ENCODE assay signal across 29 cellular contexts in genomic region chr6:13030421-13030820, GRCh38.
"Had no signal": no experiment of that assay in that cellular context is flagged by ENCODE, and none has a peak within 500 bp of the region (broad histone marks: within the 10 kb centered on the region; RNA-seq: fewer than 3 reads in every experiment).

No MANE protein-coding gene starts in this region.

- FAIRE-seq: astrocyte, colon, frontal cortex had no signal

- H3K27me3 ChIP-seq: esophagus muscularis mucosa had no signal

- H3K36me3 ChIP-seq: esophagus muscularis mucosa, WERI-Rb-1 had no signal

- H3K9me3 ChIP-seq: esophagus muscularis mucosa had no signal

- ATAC-seq: activated CD4-positive, CD25-positive, alpha-beta regulatory T cell treated with anti-CD3 and anti-CD28 coated beads, Interleukin-2, amount 50 U/mL, for 24 hours; activated CD8-positive, alpha-beta T cell treated with anti-CD3 and anti-CD28 coated beads, Interleukin-2, amount 10 ng/mL, durations not matched to agents 7 days and 5 days; activated naive CD4-positive, alpha-beta T cell treated with anti-CD3 and anti-CD28 coated beads, Interleukin-2, amount 50 U/mL, for 72 hours; activated T-cell treated with anti-CD3 and anti-CD28 coated beads, Interleukin-2, amount 50 U/mL, for 72 hours; effector memory CD8-positive, alpha-beta T cell; T-helper 17 cell had no signal

- H3K4me3 ChIP-seq: esophagus muscularis mucosa had no signal

- DNase-seq: activated B cell treated with CpG ODN at 0.5 μM for 24 hours; activated CD4-positive, alpha-beta memory T cell treated with anti-CD3 and anti-CD28 coated beads for 36 hours; activated CD4-positive, alpha-beta T cell treated with anti-CD3 and anti-CD28 coated beads for 48 hours; activated CD8-positive, alpha-beta memory T cell treated with anti-CD3 and anti-CD28 coated beads, Interleukin-2, amount 50 U/mL, for 48 hours; activated CD8-positive, alpha-beta T cell treated with anti-CD3 and anti-CD28 coated beads, Interleukin-2, amount 10 ng/mL, durations not matched to agents 7 days and 5 days; activated gamma-delta T cell; activated naive CD4-positive, alpha-beta T cell; activated naive CD4-positive, alpha-beta T cell treated with anti-CD3 and anti-CD28 coated beads, Interleukin-2, amount 10 ng/mL, durations not matched to agents 7 days and 5 days; activated naive CD8-positive, alpha-beta T cell treated with anti-CD3 and anti-CD28 coated beads, Interleukin-2, amount 10 ng/mL, durations not matched to agents 7 days and 5 days; activated T-cell treated with anti-CD3 and anti-CD28 coated beads for 4 hours; activated T-cell treated with anti-CD3 and anti-CD28 coated beads, Interleukin-2, amount 50 U/mL, for 24 hours; activated T-cell treated with anti-CD3 and anti-CD28 coated beads, Interleukin-2, amount 50 U/mL, for 72 hours; caudate nucleus; cortex of kidney; dermis blood vessel endothelial cell; effector CD4-positive, alpha-beta T cell; effector memory CD8-positive, alpha-beta T cell; erythroblast; head of caudate nucleus; hippocampal formation; T-helper 17 cell; T1000; WERI-Rb-1 had no signal

- H3K27ac ChIP-seq: esophagus muscularis mucosa, WERI-Rb-1 had no signal
